In genomic region chr3:153894857-153895256, GRCh38 we compare ENCODE assay signal across 11 cellular contexts.
"Had no signal": no experiment of that assay in that cellular context is flagged by ENCODE, and none has a peak within 500 bp of the region (broad histone marks: within the 10 kb centered on the region; RNA-seq: fewer than 3 reads in every experiment).

No MANE protein-coding gene starts in this region.

- H3K4me1 ChIP-seq: HAP-1 had no signal

- H3K36me3 ChIP-seq: HAP-1 had no signal

- H3K9ac ChIP-seq: GM23248 had no signal

- DNase-seq: GM23248, GOT3, H7, H9, HCEC 1CT, HFFc6 had no signal

- FAIRE-seq: H1, H54 had no signal

- H2AFZ ChIP-seq: GM23248, GM23338 had no signal

- H3K4me2 ChIP-seq: GM23338 had no signal

- H3K4me3 Mint-ChIP-seq: GM23338, H9, HFFc6 had no signal

- H3K27ac ChIP-seq: GM23248 had no signal

- H3K4me3 ChIP-seq: GM23248, GM23338, HAP-1 had no signal

- H3K9me3 Mint-ChIP-seq: GM23338, H9 had no signal

- H3K4me1 Mint-ChIP-seq: H9 had no signal

- ATAC-seq: GM23338, HCT116 had no signal

- H3K9me3 ChIP-seq: HAP-1 had no signal

- H3K27ac Mint-ChIP-seq: GM23338, H9, HFFc6 had no signal
